ENCODE assay signal across 26 cellular contexts in the genomic region with DNA sequence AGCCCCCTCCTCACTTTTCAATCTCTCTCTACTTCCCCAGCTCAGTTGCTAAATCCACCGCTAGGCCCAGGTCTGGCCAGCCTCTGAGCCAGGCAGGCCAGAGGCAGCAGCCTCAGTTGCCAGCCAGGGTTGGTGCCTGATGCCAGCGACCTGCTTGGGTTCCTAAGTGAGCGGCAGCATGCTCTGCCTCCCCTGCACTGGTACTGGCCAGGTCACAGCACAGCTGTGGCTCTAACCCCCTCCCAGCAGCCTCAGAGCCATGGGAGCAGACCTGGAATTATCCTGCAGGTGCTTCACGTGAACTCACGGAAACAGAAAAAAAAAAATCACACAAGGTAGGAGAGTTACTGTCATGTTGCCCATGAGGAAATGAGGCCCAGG.
"Had no signal": no experiment of that assay in that cellular context is flagged by ENCODE, and none has a peak within 500 bp of the region (broad histone marks: within the 10 kb centered on the region; RNA-seq: fewer than 3 reads in every experiment).

No MANE protein-coding gene starts in this region.

- ATAC-seq: activated CD8-positive, alpha-beta T cell treated with anti-CD3 and anti-CD28 coated beads, Interleukin-2, amount 10 ng/mL, durations not matched to agents 7 days and 5 days; mucosa of descending colon; stimulated activated naive CD8-positive, alpha-beta T cell treated with anti-CD3 and anti-CD28 coated beads, Interleukin-15, Interleukin-2, amounts not matched to agents 100 U/mL and 50 U/mL, for 24 hours had no signal

- H3K4me3 ChIP-seq: body of pancreas, mucosa of descending colon, neural progenitor cell, spleen, tibial artery, uterus had no signal

- H3K9me3 ChIP-seq: body of pancreas, mucosa of descending colon, spleen, tibial artery, uterus had no signal

- H3K4me3 Mint-ChIP-seq: activated CD8-positive, alpha-beta T cell treated with anti-CD3 and anti-CD28 coated beads, Interleukin-2, amount 10 ng/mL, durations not matched to agents 7 days and 5 days; activated T-helper 1 cell treated with anti-CD3 and anti-CD28 coated beads, Interleukin-12 subunit alpha, Interleukin-12 subunit beta, Interleukin-2, Interleukin-4 antibody, amounts not matched to agents 30 ng/mL and 10 ng/mL and 1 ng/mL, durations not matched to agents 14 hours and 24 hours and 36 hours; dendritic cell treated with granulocyte-macrophage colony-stimulating factor and Interleukin-4, amounts not matched to agents 40 ng/mL and 50 ng/mL, for 4 days; memory B cell; naive B cell; neural progenitor cell had no signal

- H3K36me3 ChIP-seq: neural progenitor cell, spleen, tibial artery, uterus had no signal

- H3K9me3 Mint-ChIP-seq: activated T-helper 1 cell treated with anti-CD3 and anti-CD28 coated beads, Interleukin-12 subunit alpha, Interleukin-12 subunit beta, Interleukin-2, Interleukin-4 antibody, amounts not matched to agents 30 ng/mL and 10 ng/mL and 1 ng/mL, durations not matched to agents 14 hours and 24 hours and 36 hours; dendritic cell treated with granulocyte-macrophage colony-stimulating factor and Interleukin-4, amounts not matched to agents 40 ng/mL and 50 ng/mL, for 4 days; memory B cell; naive B cell; neural progenitor cell had no signal

- H3K36me3 Mint-ChIP-seq: memory B cell, naive B cell, neural progenitor cell had no signal

- H3K27me3 ChIP-seq: body of pancreas, neural progenitor cell, tibial artery, uterus had no signal

- DNase-seq: activated CD4-positive, alpha-beta T cell treated with anti-CD3 and anti-CD28 coated beads for 1 hour; activated CD4-positive, alpha-beta T cell treated with anti-CD3 and anti-CD28 coated beads, Interleukin-2, amount 50 U/mL, for 1 hour; activated CD8-positive, alpha-beta T cell treated with anti-CD3 and anti-CD28 coated beads, Interleukin-2, amount 10 ng/mL, durations not matched to agents 7 days and 5 days; activated gamma-delta T cell; activated naive CD4-positive, alpha-beta T cell treated with anti-CD3 and anti-CD28 coated beads, Interleukin-2, amount 50 U/mL, for 16 hours; anterior cingulate cortex; body of pancreas; caudate nucleus; effector CD8-positive, alpha-beta T cell; erythroblast; hippocampal formation; kidney glomerular epithelial cell; mucosa of descending colon; naive B cell; retina; spleen; stimulated activated CD4-positive, alpha-beta T cell treated with anti-CD3 and anti-CD28 coated beads, Interleukin-4, amount 100 ng/mL, for 1 hour; stimulated activated naive CD8-positive, alpha-beta T cell treated with anti-CD3 and anti-CD28 coated beads, Interleukin-15, Interleukin-2, amounts not matched to agents 100 U/mL and 50 U/mL, for 24 hours; T-helper 9 cell; tibial artery; uterus had no signal

- H3K4me1 ChIP-seq: body of pancreas, neural progenitor cell, spleen, tibial artery, uterus had no signal

- H3K27ac Mint-ChIP-seq: activated CD8-positive, alpha-beta T cell treated with anti-CD3 and anti-CD28 coated beads, Interleukin-2, amount 10 ng/mL, durations not matched to agents 7 days and 5 days; activated T-helper 1 cell treated with anti-CD3 and anti-CD28 coated beads, Interleukin-12 subunit alpha, Interleukin-12 subunit beta, Interleukin-2, Interleukin-4 antibody, amounts not matched to agents 30 ng/mL and 10 ng/mL and 1 ng/mL, durations not matched to agents 14 hours and 24 hours and 36 hours; dendritic cell treated with granulocyte-macrophage colony-stimulating factor and Interleukin-4, amounts not matched to agents 40 ng/mL and 50 ng/mL, for 4 days; memory B cell; naive B cell; neural progenitor cell; progenitor cell of endocrine pancreas had no signal

- H3K4me1 Mint-ChIP-seq: memory B cell, naive B cell had no signal

- H3K27ac ChIP-seq: body of pancreas, neural progenitor cell, spleen, tibial artery, uterus had no signal
